Comparison of ENCODE assay signal across 14 cellular contexts in genomic region chr12:94678849-94679248, GRCh38. TPM values are rescaled to one million over a fixed set of nuclear protein-coding genes. Genes with fewer than 3 reads are reported as not detected.
"Had no signal": no experiment of that assay in that cellular context is flagged by ENCODE, and none has a peak within 500 bp of the region (broad histone marks: within the 10 kb centered on the region; RNA-seq: fewer than 3 reads in every experiment).

No MANE protein-coding gene starts in this region.

- H3K79me2 ChIP-seq: parathyroid adenoma had no signal

- H3K27ac Mint-ChIP-seq: activated B cell treated with CpG ODN at 0.5 μM for 24 hours; activated CD4-positive, alpha-beta T cell treated with anti-CD3 and anti-CD28 coated beads, Interleukin-2, amount 10 ng/mL, durations not matched to agents 24 days and 14 days; activated naive CD8-positive, alpha-beta T cell treated with anti-CD3 and anti-CD28 coated beads, Interleukin-2, amount 10 ng/mL, durations not matched to agents 7 days and 5 days; neural progenitor cell had no signal

- H2AFZ ChIP-seq: neural progenitor cell, parathyroid adenoma had no signal

- H3K27me3 Mint-ChIP-seq: activated B cell treated with CpG ODN at 0.5 μM for 24 hours had no signal

- H3K27ac ChIP-seq: brain microvascular endothelial cell, neural progenitor cell, parathyroid adenoma, sigmoid colon, vagina had no signal

- H3K27me3 ChIP-seq: brain microvascular endothelial cell, neural progenitor cell, sigmoid colon, thyroid gland, vagina had no signal

- H3K4me1 ChIP-seq: neural progenitor cell had no signal

- DNase-seq: activated B cell treated with CpG ODN at 0.5 μM for 24 hours; activated CD4-positive, alpha-beta T cell treated with anti-CD3 and anti-CD28 coated beads, Interleukin-2, amount 10 ng/mL, durations not matched to agents 24 days and 14 days; activated CD8-positive, alpha-beta memory T cell treated with anti-CD3 and anti-CD28 coated beads, Interleukin-2, amount 50 U/mL, for 48 hours; activated naive CD8-positive, alpha-beta T cell treated with anti-CD3 and anti-CD28 coated beads, Interleukin-2, amount 10 ng/mL, durations not matched to agents 7 days and 5 days; anterior cingulate cortex; brain microvascular endothelial cell; cortex of kidney; effector CD8-positive, alpha-beta T cell; sigmoid colon; stimulated activated CD4-positive, alpha-beta T cell treated with anti-CD3 and anti-CD28 coated beads, Interleukin-1b, Interleukin-23, amount 100 ng/mL, for 48 hours; thyroid gland had no signal

- H3K36me3 Mint-ChIP-seq: neural progenitor cell had no signal

- H3K9me3 ChIP-seq: sigmoid colon, thyroid gland, vagina had no signal

- H3K9me3 Mint-ChIP-seq: activated B cell treated with CpG ODN at 0.5 μM for 24 hours; activated CD4-positive, alpha-beta T cell treated with anti-CD3 and anti-CD28 coated beads, Interleukin-2, amount 10 ng/mL, durations not matched to agents 24 days and 14 days had no signal

- H3K36me3 ChIP-seq: brain microvascular endothelial cell, neural progenitor cell, sigmoid colon, thyroid gland, vagina had no signal

- H3K4me2 ChIP-seq: neural progenitor cell had no signal

- H3K4me3 Mint-ChIP-seq: activated B cell treated with CpG ODN at 0.5 μM for 24 hours; activated CD4-positive, alpha-beta T cell treated with anti-CD3 and anti-CD28 coated beads, Interleukin-2, amount 10 ng/mL, durations not matched to agents 24 days and 14 days; activated naive CD8-positive, alpha-beta T cell treated with anti-CD3 and anti-CD28 coated beads, Interleukin-2, amount 10 ng/mL, durations not matched to agents 7 days and 5 days; neural progenitor cell had no signal

- H3K9ac ChIP-seq: neural progenitor cell, parathyroid adenoma had no signal

- H3K4me3 ChIP-seq: neural progenitor cell, sigmoid colon, thyroid gland, vagina had no signal

RNA-seq across cellular contexts. Expression of gene TMCC3, which starts 28.5 kb away (rescaled TPM):
- total RNA-seq: activated CD4-positive, alpha-beta T cell treated with anti-CD3 and anti-CD28 coated beads, Interleukin-2, amount 10 ng/mL, durations not matched to agents 24 days and 14 days had no signal
